In genomic region chr17:80877095-80877828, GRCh38 we compare ENCODE assay signal across 8 cellular contexts.
DNase-seq lines count a peak whose midpoint lies in the region; ATAC-seq, FAIRE-seq and TF ChIP-seq lines count a peak whose summit lies in the region.

No MANE protein-coding gene starts in this region.

- no peak overlapping the region; the same call in 1 of the 2 replicates for H3K18ac ChIP-seq in H1 (ENCODE audit: extremely low read depth, low read length)

- no peak overlapping the region for H4K8ac ChIP-seq in H1 (ENCODE audit: extremely low read depth, insufficient read depth, low read length)

- TF ChIP-seq POLR2A in H1 (IDR thresholded peaks at IDR 0.05; ENCODE audit: control extremely low read depth in 1 of 2, low read depth in 2 of 2, low read length in 2 of 2): no peak
- TF ChIP-seq POLR2A in lower leg skin (IDR thresholded peaks at IDR 0.05): no peak

- no peak overlapping the region for H2AK5ac ChIP-seq in H1 (ENCODE audit: low read depth, low read length)

- H3K9me3 ChIP-seq in RWPE2 (ENCODE audit: severe bottlenecking) (no peaks in the 10 kb centered on the region), H1 (ENCODE audit: insufficient read depth in 2 of 2, low read depth in 1 of 2, low read length in 1 of 2) (no peaks in the 10 kb centered on the region), HAP-1 (no peaks in the 10 kb centered on the region)

- no peaks in the 10 kb centered on the region for H3K79me1 ChIP-seq in H1 (ENCODE audit: low read depth, low read length)

- TF ChIP-seq RAD21 in H1 (IDR thresholded peaks at IDR 0.05 in 1 of 2, conservative IDR thresholded peaks at IDR 0.05 in 1 of 2; ENCODE audit: low read depth in 2 of 2, low read length in 2 of 2): no peak

- ATAC-seq in GM18520 (IDR thresholded peaks at IDR 0.05; ENCODE audit: unreplicated experiment) (peak; percentile 91), HG02642 (IDR thresholded peaks at IDR 0.05; ENCODE audit: poor library complexity, unreplicated experiment) (peak; percentile 85), RWPE2 (ENCODE audit: low read depth) (no peak)

- CTCF ChIA-PET in H1 (lab: Charles Lee; ENCODE audit: partially characterized antibody): interaction anchor here (0.7 kb wide), 1 partner anchor 228 kb away, joined by 3 read pairs; no protein-coding TSS in a partner anchor

- in situ Hi-C loops in HAP-1 (cut with MboI; ENCODE audit: low sequenced_read_pairs): no loop called here

- peaks cover 2% of the 10 kb centered on the region; the same call in 1 of the 2 replicates for H3K23me2 ChIP-seq in H1 (ENCODE audit: low read depth, low read length)

- WGBS in H1 (ENCODE audit: extremely low coverage in 1 of 2, insufficient coverage in 1 of 2, insufficient read length in 1 of 2, insufficient replicate concordance in 2 of 2, low coverage in 1 of 2, low lambda C conversion rate in 2 of 2, missing lambda C conversion rate in 1 of 2), 2 experiments: 90% methylated on average over 20 of the region's 23 CpGs; no CpG with 5 or more reads in 1 of the 2 experiments
- WGBS in lower leg skin, 2 donors: 83 to 90% methylated on average over 23 of the region's 23 CpGs

- no peak overlapping the region for H3K4me2 ChIP-seq in H1 (ENCODE audit: insufficient read depth in 1 of 2, low read depth in 2 of 2, low read length in 2 of 2)

- H3K4me1 ChIP-seq in RWPE2 (ENCODE audit: insufficient read depth, poor library complexity, severe bottlenecking) (no peaks in the 10 kb centered on the region), H1 (replicated peaks in 1 of 4; ENCODE audit: control insufficient read depth in 3 of 4, insufficient read depth in 4 of 4, low read length in 3 of 4) (peaks cover 4 to 34% (median 21%) of the 10 kb centered on the region in 4 experiments), HAP-1 (no peaks in the 10 kb centered on the region)

- H3K79me2 ChIP-seq in H1 (ENCODE audit: control insufficient read depth in 1 of 2, insufficient read depth in 2 of 2, low read length in 2 of 2): no peaks in the 10 kb centered on the region

- no peak overlapping the region for H3K9ac ChIP-seq in H1 (replicated peaks in 1 of 4; ENCODE audit: extremely low read depth in 1 of 4, low read depth in 3 of 4, low read length in 3 of 4)

- H4K91ac ChIP-seq in H1 (replicated peaks; ENCODE audit: insufficient read length, low read length): peak overlapping the region; percentile 53

- H3K23ac ChIP-seq in H1 (ENCODE audit: insufficient read length): no peak overlapping the region

- no peak overlapping the region for H2BK12ac ChIP-seq in H1 (ENCODE audit: low read depth, low read length)

- H2BK20ac ChIP-seq in H1 (ENCODE audit: low read length): no peak overlapping the region

- H2BK120ac ChIP-seq in H1 (replicated peaks; ENCODE audit: low read depth, low read length): no peak overlapping the region

- POLR2A ChIA-PET in H1 (lab: Charles Lee; ENCODE audit: partially characterized antibody): interaction anchor here (0.6 kb wide), 1 partner anchor 73 kb away, joined by 4 read pairs; no protein-coding TSS in a partner anchor

- intact Hi-C loops in lower leg skin (cut with DNase I; ENCODE audit: low total_unique reads): no loop called here

- H2BK5ac ChIP-seq in H1 (ENCODE audit: low read depth, low read length): no peak overlapping the region

- no peak overlapping the region for H3K56ac ChIP-seq in H1 (replicated peaks; ENCODE audit: insufficient read length, low read depth, low read length)

- H4K5ac ChIP-seq in H1 (ENCODE audit: insufficient read length, low read depth, low read length): no peak overlapping the region

- no peaks in the 10 kb centered on the region for H4K20me1 ChIP-seq in H1 (replicated peaks in 1 of 2; ENCODE audit: control insufficient read depth in 1 of 2, insufficient read depth in 2 of 2, low read length in 2 of 2)

- H3K4me3 ChIP-seq in RWPE2 (ENCODE audit: severe bottlenecking): no peak overlapping the region
- no peak overlapping the region for H3K4me3 ChIP-seq in H1 (ENCODE audit: extremely low read depth in 1 of 4, insufficient read depth in 2 of 4, low read depth in 3 of 4, low read length in 4 of 4)
- H3K4me3 ChIP-seq in lower leg skin (ENCODE audit: low read depth, poor library complexity, severe bottlenecking): no peak overlapping the region
- H3K4me3 ChIP-seq in HAP-1: no peak overlapping the region

- H3K36me3 ChIP-seq in RWPE2 (ENCODE audit: low read depth): peaks cover 25% of the 10 kb centered on the region
- 0 out of 8 replicates have a peak, but pooled peaks cover 0 to 2% (median 0%) of the 10 kb centered on the region in 4 experiments for H3K36me3 ChIP-seq in H1 (ENCODE audit: control insufficient read depth in 2 of 4, insufficient read depth in 4 of 4, low read length in 3 of 4)
- no peaks in the 10 kb centered on the region for H3K36me3 ChIP-seq in HAP-1 (replicated peaks)

- no peak for FAIRE-seq in H1 (lab: Jason Lieb, UNC)

- no peaks in the 10 kb centered on the region for H3K27me3 ChIP-seq in RWPE2 (ENCODE audit: insufficient read depth, poor library complexity, severe bottlenecking)
- H3K27me3 ChIP-seq in H1 (replicated peaks in 1 of 4; ENCODE audit: control insufficient read depth in 3 of 4, extremely low read depth in 1 of 4, insufficient read depth in 3 of 4, low read length in 3 of 4): no peaks in the 10 kb centered on the region
- H3K27me3 ChIP-seq in HAP-1 (ENCODE audit: low read depth): no peaks in the 10 kb centered on the region

- H3K4ac ChIP-seq in H1 (replicated peaks; ENCODE audit: insufficient read length, low read depth, low read length): peak overlapping the region; percentile 75

- no peak for TF ChIP-seq EP300 in H1 (IDR thresholded peaks at IDR 0.05; ENCODE audit: borderline replicate concordance in 1 of 2, low read depth in 2 of 2, low read length in 2 of 2)

- H2AFZ ChIP-seq in H1 (ENCODE audit: low read length): no peak overlapping the region

- no peak overlapping the region; the same call in 1 of the 2 replicates for H2BK15ac ChIP-seq in H1 (ENCODE audit: low read length)

- H3K27ac ChIP-seq in RWPE2 (ENCODE audit: poor library complexity, severe bottlenecking): no peak overlapping the region
- no peak overlapping the region for H3K27ac ChIP-seq in H1 (ENCODE audit: low read depth, low read length)

- TF ChIP-seq CTCF in RWPE2 (IDR thresholded peaks at IDR 0.05; ENCODE audit: poor library complexity, severe bottlenecking) (no peak), H1 (IDR thresholded peaks at IDR 0.05; ENCODE audit: control extremely low read depth in 1 of 3, insufficient read depth in 1 of 3, low read depth in 1 of 3, low read length in 3 of 3) (no peak), lower leg skin (IDR thresholded peaks at IDR 0.05) (no peak)

- peak; percentile 57 for DNase-seq in RWPE2 (ENCODE audit: low spot score)
- no peak for DNase-seq in H1 (ENCODE audit: low read depth in 1 of 2, low spot score in 2 of 2)
- DNase-seq in iPS-NIHi7 (ENCODE audit: extremely low spot score): no peak
- no peak for DNase-seq in lower leg skin (ENCODE audit: low spot score in 2 of 2)
- no peak for DNase-seq in HAP-1 (ENCODE audit: low spot score in 2 of 2)
- no peak for DNase-seq in NCI-H146 treated with DMSO at 0.1 percent for 48 hours (lab: John Stamatoyannopoulos, UW; ENCODE audit: unreplicated experiment)

- H3K14ac ChIP-seq in H1 (ENCODE audit: insufficient read length): no peak overlapping the region

TF ChIP-seq in H1, 55 proteins besides CTCF, POLR2A, EP300 and RAD21:
- TF ChIP-seq PHF8 (conservative IDR thresholded peaks at IDR 0.05; ENCODE audit: low read depth, low read length) (no peak), YY1 (IDR thresholded peaks at IDR 0.05; ENCODE audit: low read depth, low read length) (no peak), EGR1 (IDR thresholded peaks at IDR 0.05; ENCODE audit: borderline replicate concordance, low read depth, low read length) (no peak), SIX5 (IDR thresholded peaks at IDR 0.05; ENCODE audit: low read depth, low read length) (no peak), RXRA (IDR thresholded peaks at IDR 0.05; ENCODE audit: insufficient read depth, low read depth, low read length) (no peak), TEAD4 (IDR thresholded peaks at IDR 0.05; ENCODE audit: low read depth, low read length) (no peak), SP4 (IDR thresholded peaks at IDR 0.05; ENCODE audit: low read length) (no peak), CREB1 (IDR thresholded peaks at IDR 0.05) (no peak), TCF12 (IDR thresholded peaks at IDR 0.05; ENCODE audit: low read depth, low read length) (no peak), BACH1 (IDR thresholded peaks at IDR 0.05; ENCODE audit: low read length) (no peak), BRCA1 (IDR thresholded peaks at IDR 0.05; ENCODE audit: low read depth, low read length) (no peak), RFX5 (IDR thresholded peaks at IDR 0.05; ENCODE audit: borderline replicate concordance, low read depth, low read length) (no peak), MAFK (IDR thresholded peaks at IDR 0.05; ENCODE audit: low read depth, low read length) (no peak)
TF ChIP-seq in H1: peak in this region for 0.
